Comparison of ENCODE assay signal across 1 cellular context in the genomic region with DNA sequence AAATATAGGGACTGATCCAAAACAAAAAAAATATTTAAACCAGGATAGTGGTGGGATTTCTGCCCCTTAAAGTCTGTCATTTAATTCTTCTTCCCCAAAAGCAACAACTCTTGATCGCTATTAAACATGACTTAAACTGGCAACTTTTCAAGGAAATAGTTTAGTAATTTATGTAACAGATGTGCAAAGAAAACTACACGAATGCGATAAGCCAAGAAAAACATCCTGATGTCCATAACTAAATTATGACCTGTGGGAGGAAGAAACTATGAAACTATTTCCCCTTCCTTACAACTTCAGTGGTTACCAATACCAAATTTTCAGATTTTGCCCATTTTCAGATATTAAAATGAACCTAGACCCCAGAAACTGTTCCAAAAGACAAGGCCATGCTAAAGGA.
TF ChIP-seq lines count a peak whose summit lies in the region.

No MANE protein-coding gene starts in this region.

TF ChIP-seq in GM23338, 12 proteins besides CTCF, POLR2A, EP300 and RAD21 (continued from another document):
- TF ChIP-seq, protein P1, sequence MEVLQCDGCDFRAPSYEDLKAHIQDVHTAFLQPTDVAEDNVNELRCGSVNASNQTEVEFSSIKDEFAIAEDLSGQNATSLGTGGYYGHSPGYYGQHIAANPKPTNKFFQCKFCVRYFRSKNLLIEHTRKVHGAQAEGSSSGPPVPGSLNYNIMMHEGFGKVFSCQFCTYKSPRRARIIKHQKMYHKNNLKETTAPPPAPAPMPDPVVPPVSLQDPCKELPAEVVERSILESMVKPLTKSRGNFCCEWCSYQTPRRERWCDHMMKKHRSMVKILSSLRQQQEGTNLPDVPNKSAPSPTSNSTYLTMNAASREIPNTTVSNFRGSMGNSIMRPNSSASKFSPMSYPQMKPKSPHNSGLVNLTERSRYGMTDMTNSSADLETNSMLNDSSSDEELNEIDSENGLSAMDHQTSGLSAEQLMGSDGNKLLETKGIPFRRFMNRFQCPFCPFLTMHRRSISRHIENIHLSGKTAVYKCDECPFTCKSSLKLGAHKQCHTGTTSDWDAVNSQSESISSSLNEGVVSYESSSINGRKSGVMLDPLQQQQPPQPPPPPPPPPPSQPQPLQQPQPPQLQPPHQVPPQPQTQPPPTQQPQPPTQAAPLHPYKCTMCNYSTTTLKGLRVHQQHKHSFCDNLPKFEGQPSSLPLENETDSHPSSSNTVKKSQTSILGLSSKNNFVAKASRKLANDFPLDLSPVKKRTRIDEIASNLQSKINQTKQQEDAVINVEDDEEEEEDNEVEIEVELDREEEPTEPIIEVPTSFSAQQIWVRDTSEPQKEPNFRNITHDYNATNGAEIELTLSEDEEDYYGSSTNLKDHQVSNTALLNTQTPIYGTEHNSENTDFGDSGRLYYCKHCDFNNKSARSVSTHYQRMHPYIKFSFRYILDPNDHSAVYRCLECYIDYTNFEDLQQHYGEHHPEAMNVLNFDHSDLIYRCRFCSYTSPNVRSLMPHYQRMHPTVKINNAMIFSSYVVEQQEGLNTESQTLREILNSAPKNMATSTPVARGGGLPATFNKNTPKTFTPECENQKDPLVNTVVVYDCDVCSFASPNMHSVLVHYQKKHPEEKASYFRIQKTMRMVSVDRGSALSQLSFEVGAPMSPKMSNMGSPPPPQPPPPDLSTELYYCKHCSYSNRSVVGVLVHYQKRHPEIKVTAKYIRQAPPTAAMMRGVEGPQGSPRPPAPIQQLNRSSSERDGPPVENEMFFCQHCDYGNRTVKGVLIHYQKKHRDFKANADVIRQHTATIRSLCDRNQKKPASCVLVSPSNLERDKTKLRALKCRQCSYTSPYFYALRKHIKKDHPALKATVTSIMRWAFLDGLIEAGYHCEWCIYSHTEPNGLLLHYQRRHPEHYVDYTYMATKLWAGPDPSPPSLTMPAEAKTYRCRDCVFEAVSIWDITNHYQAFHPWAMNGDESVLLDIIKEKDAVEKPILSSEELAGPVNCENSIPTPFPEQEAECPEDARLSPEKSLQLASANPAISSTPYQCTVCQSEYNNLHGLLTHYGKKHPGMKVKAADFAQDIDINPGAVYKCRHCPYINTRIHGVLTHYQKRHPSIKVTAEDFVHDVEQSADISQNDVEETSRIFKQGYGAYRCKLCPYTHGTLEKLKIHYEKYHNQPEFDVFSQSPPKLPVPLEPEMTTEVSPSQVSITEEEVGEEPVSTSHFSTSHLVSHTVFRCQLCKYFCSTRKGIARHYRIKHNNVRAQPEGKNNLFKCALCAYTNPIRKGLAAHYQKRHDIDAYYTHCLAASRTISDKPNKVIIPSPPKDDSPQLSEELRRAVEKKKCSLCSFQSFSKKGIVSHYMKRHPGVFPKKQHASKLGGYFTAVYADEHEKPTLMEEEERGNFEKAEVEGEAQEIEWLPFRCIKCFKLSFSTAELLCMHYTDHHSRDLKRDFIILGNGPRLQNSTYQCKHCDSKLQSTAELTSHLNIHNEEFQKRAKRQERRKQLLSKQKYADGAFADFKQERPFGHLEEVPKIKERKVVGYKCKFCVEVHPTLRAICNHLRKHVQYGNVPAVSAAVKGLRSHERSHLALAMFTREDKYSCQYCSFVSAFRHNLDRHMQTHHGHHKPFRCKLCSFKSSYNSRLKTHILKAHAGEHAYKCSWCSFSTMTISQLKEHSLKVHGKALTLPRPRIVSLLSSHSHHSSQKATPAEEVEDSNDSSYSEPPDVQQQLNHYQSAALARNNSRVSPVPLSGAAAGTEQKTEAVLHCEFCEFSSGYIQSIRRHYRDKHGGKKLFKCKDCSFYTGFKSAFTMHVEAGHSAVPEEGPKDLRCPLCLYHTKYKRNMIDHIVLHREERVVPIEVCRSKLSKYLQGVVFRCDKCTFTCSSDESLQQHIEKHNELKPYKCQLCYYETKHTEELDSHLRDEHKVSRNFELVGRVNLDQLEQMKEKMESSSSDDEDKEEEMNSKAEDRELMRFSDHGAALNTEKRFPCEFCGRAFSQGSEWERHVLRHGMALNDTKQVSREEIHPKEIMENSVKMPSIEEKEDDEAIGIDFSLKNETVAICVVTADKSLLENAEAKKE (CRISPR knock-in tag; IDR thresholded peaks at IDR 0.05): no peak
- TF ChIP-seq, protein P2, sequence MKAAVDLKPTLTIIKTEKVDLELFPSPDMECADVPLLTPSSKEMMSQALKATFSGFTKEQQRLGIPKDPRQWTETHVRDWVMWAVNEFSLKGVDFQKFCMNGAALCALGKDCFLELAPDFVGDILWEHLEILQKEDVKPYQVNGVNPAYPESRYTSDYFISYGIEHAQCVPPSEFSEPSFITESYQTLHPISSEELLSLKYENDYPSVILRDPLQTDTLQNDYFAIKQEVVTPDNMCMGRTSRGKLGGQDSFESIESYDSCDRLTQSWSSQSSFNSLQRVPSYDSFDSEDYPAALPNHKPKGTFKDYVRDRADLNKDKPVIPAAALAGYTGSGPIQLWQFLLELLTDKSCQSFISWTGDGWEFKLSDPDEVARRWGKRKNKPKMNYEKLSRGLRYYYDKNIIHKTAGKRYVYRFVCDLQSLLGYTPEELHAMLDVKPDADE (IDR thresholded peaks at IDR 0.05): no peak
- no peak for TF ChIP-seq STAT1 (IDR thresholded peaks at IDR 0.05; ENCODE audit: unreplicated experiment)
- no peak for TF ChIP-seq ZNF114 (CRISPR knock-in tag; IDR thresholded peaks at IDR 0.05)
- no peak for TF ChIP-seq ZNF331 (CRISPR knock-in tag; IDR thresholded peaks at IDR 0.05; ENCODE audit: low read depth)
- TF ChIP-seq, protein P3, sequence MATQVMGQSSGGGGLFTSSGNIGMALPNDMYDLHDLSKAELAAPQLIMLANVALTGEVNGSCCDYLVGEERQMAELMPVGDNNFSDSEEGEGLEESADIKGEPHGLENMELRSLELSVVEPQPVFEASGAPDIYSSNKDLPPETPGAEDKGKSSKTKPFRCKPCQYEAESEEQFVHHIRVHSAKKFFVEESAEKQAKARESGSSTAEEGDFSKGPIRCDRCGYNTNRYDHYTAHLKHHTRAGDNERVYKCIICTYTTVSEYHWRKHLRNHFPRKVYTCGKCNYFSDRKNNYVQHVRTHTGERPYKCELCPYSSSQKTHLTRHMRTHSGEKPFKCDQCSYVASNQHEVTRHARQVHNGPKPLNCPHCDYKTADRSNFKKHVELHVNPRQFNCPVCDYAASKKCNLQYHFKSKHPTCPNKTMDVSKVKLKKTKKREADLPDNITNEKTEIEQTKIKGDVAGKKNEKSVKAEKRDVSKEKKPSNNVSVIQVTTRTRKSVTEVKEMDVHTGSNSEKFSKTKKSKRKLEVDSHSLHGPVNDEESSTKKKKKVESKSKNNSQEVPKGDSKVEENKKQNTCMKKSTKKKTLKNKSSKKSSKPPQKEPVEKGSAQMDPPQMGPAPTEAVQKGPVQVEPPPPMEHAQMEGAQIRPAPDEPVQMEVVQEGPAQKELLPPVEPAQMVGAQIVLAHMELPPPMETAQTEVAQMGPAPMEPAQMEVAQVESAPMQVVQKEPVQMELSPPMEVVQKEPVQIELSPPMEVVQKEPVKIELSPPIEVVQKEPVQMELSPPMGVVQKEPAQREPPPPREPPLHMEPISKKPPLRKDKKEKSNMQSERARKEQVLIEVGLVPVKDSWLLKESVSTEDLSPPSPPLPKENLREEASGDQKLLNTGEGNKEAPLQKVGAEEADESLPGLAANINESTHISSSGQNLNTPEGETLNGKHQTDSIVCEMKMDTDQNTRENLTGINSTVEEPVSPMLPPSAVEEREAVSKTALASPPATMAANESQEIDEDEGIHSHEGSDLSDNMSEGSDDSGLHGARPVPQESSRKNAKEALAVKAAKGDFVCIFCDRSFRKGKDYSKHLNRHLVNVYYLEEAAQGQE (IDR thresholded peaks at IDR 0.05; ENCODE audit: unreplicated experiment): no peak
- no peak for TF ChIP-seq JUNB (IDR thresholded peaks at IDR 0.05; ENCODE audit: unreplicated experiment)
- no peak for TF ChIP-seq NANOG (IDR thresholded peaks at IDR 0.05; ENCODE audit: borderline replicate concordance)
- TF ChIP-seq EZH2phosphoT487 (IDR thresholded peaks at IDR 0.05; ENCODE audit: unreplicated experiment): no peak
- no peak for TF ChIP-seq CREB1 (CRISPR knock-in tag; IDR thresholded peaks at IDR 0.05; ENCODE audit: low read depth)
- TF ChIP-seq POLR2AphosphoS5 (IDR thresholded peaks at IDR 0.05; ENCODE audit: low read depth): no peak
